13 cellular contexts compared by ENCODE assay signal in the genomic region with DNA sequence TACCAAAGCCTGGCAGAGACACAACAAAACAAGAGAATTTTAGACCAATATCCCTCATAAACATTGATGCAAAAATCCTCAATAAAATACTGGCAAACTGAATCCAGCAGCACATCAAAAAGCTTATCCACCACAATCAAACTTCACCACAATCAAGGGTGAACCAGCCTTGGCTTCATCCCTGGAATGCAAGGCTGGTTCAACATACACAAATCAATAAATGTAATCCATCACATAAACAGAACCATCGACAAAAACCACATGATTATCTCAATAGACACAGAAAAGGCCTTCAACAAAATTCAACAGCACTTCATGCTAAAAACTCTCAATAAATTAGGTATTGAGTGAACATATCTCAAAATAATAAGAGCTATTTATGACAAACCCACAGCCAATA. TPM values are rescaled to one million over a fixed set of nuclear protein-coding genes. Genes with fewer than 3 reads are reported as not detected.
"Had no signal": no experiment of that assay in that cellular context is flagged by ENCODE, and none has a peak within 500 bp of the region (broad histone marks: within the 10 kb centered on the region; RNA-seq: fewer than 3 reads in every experiment).

No MANE protein-coding gene starts in this region.

RNA-seq across cellular contexts. Expression of a gene that starts 12.0 kb away (rescaled TPM):
- total RNA-seq: stomach, subcutaneous adipose tissue, suprapubic skin, temporal lobe, thoracic aorta, thyroid gland, tibial nerve, transverse colon, upper lobe of right lung, ureter, urinary bladder, uterus, vagina had no signal
- polyA plus RNA-seq: urinary bladder had no signal

RNA-seq across cellular contexts. Expression of a gene that starts 14.0 kb away (rescaled TPM):
- total RNA-seq: stomach, subcutaneous adipose tissue, suprapubic skin, temporal lobe, thoracic aorta, thyroid gland, tibial nerve, transverse colon, upper lobe of right lung, ureter, urinary bladder, uterus, vagina had no signal
- polyA plus RNA-seq: stomach had no signal
